8 cellular contexts compared by ENCODE assay signal in genomic region chr5:114101153-114101552, GRCh38.
DNase-seq lines count a peak whose midpoint lies in the region; ATAC-seq, FAIRE-seq and TF ChIP-seq lines count a peak whose summit lies in the region.

No MANE protein-coding gene starts in this region.

- H3K4me1 ChIP-seq in pancreas = no peaks in the 10 kb centered on the region

- H3K4me3 ChIP-seq in dorsolateral prefrontal cortex (no peak overlapping the region), pancreas (no peak overlapping the region)

- peak; percentile 32 for FAIRE-seq in pancreas (lab: Jason Lieb, UNC)

- H3K36me3 Mint-ChIP-seq in activated T-helper 17 cell treated with anti-CD3 and anti-CD28 coated beads, Interleukin-2, amount 50 U/mL, for 72 hours (ENCODE audit: low read depth) = no peaks in the 10 kb centered on the region

- 34 to 46% methylated on average over 3 of the region's 3 CpGs for WGBS in pancreas, 2 donors

- ATAC-seq in GM21529 (IDR thresholded peaks at IDR 0.05; ENCODE audit: unreplicated experiment) (peak; percentile 75), pancreas (peak in 3 of 4 donors; percentile 84 to 91 (median 86)), HG02840 (IDR thresholded peaks at IDR 0.05; ENCODE audit: low FRiP score, unreplicated experiment) (no peak)
- no peak for ATAC-seq in activated T-helper 17 cell treated with anti-CD3 and anti-CD28 coated beads, Interleukin-2, amount 50 U/mL, for 72 hours (replicated peaks)

- no peak overlapping the region for H3K27ac Mint-ChIP-seq in activated T-helper 17 cell treated with anti-CD3 and anti-CD28 coated beads, Interleukin-2, amount 50 U/mL, for 72 hours

- H3K4me3 Mint-ChIP-seq in activated T-helper 17 cell treated with anti-CD3 and anti-CD28 coated beads, Interleukin-2, amount 50 U/mL, for 72 hours = no peak overlapping the region

- intact Hi-C loops in dorsolateral prefrontal cortex (cut with DNase I) (no loop called here), pancreas (cut with DNase I) (no loop called here)

- no peaks in the 10 kb centered on the region for H3K27me3 Mint-ChIP-seq in activated T-helper 17 cell treated with anti-CD3 and anti-CD28 coated beads, Interleukin-2, amount 50 U/mL, for 72 hours

- no peaks in the 10 kb centered on the region for H3K9me3 ChIP-seq in pancreas

- peak in 48 of 56 donors; percentile 10 to 55 (median 36) for TF ChIP-seq CTCF in dorsolateral prefrontal cortex (IDR thresholded peaks at IDR 0.05 in 54 of 56, conservative IDR thresholded peaks at IDR 0.05 in 2 of 56; ENCODE audit: low read depth in 1 of 56, partially characterized antibody in 56 of 56)
- peak in 3 of 4 donors; percentile 29 to 48 (median 43) for TF ChIP-seq CTCF in pancreas (IDR thresholded peaks at IDR 0.05)

- no peaks in the 10 kb centered on the region for H3K27me3 ChIP-seq in dorsolateral prefrontal cortex
- no peaks in the 10 kb centered on the region for H3K27me3 ChIP-seq in pancreas

- H3K36me3 ChIP-seq in pancreas = no peaks in the 10 kb centered on the region

- DNase-seq in Daoy (ENCODE audit: low read depth) (peak; percentile 20), MV-4-11 (lab: John Stamatoyannopoulos, UW) (peak; percentile 48), dorsolateral prefrontal cortex (no peak), pancreas (peak in 3 of 6 donors; percentile 29 to 46 (median 46)), NK-92 (lab: John Stamatoyannopoulos, UW; ENCODE audit: unreplicated experiment) (no peak)

- H3K4me1 Mint-ChIP-seq in activated T-helper 17 cell treated with anti-CD3 and anti-CD28 coated beads, Interleukin-2, amount 50 U/mL, for 72 hours = no peaks in the 10 kb centered on the region

- H3K27ac ChIP-seq in dorsolateral prefrontal cortex (no peak overlapping the region), pancreas (no peak overlapping the region)

- H3K9me3 Mint-ChIP-seq in activated T-helper 17 cell treated with anti-CD3 and anti-CD28 coated beads, Interleukin-2, amount 50 U/mL, for 72 hours = peaks cover 13% of the 10 kb centered on the region

Comparison
In these comparisons a context has a peak if more than half of its experiments do, and no peak if none do; other contexts are left out.
1. DNase-seq: peak in Daoy (single experiment) and MV-4-11 (single experiment); none in dorsolateral prefrontal cortex (0 of 10) and NK-92 (single experiment).
2. ATAC-seq: peak in GM21529 (single experiment) and pancreas (3 of 4); none in activated T-helper 17 cell treated with anti-CD3 and anti-CD28 coated beads, Interleukin-2, amount 50 U/mL, for 72 hours (single experiment) and HG02840 (single experiment).